ENCODE assay signal across 24 cellular contexts in the genomic region with DNA sequence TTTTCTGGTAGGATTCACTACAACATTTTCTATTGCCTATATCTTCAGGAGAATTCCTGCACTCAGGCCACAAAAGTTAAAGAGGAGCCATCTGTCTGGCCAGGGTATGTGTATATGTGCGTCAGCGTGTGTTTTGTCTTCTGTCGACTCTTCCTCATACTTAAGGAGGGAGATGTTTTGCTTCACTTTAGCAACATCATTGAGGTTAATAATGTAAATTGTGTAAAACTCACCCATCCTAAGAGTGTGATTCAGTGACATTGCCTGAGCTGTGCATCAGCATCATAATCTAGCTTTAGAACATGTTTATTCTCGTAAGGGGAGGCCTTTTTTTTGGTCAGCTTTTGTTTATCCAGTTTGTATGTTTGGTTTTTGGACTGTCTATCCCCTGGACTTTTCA.
"Had no signal": no experiment of that assay in that cellular context is flagged by ENCODE, and none has a peak within 500 bp of the region (broad histone marks: within the 10 kb centered on the region; RNA-seq: fewer than 3 reads in every experiment).

No MANE protein-coding gene starts in this region.

- ATAC-seq: HepG2, K562 had no signal

- H3K9me3 Mint-ChIP-seq: IgD-negative memory B cell had no signal

- H3K4me3 Mint-ChIP-seq: IgD-negative memory B cell had no signal

- H3K27me3 ChIP-seq: SJSA1 had no signal

- H3K4me1 Mint-ChIP-seq: IgD-negative memory B cell had no signal

- H3K9me3 ChIP-seq: SJSA1, SK-N-SH had no signal

- H3K27ac ChIP-seq: KMS-11, SJSA1 had no signal

- H3K4me3 ChIP-seq: K562, SJSA1 had no signal

- H3K27me3 Mint-ChIP-seq: IgD-negative memory B cell had no signal

- DNase-seq: Kasumi-1, MM.1S, NCI-H1092 treated with DMSO at 0.1 percent for 48 hours, NCI-H1436, NCI-H187, NCI-H2029, NCI-H2081 treated with DMSO at 0.1 percent for 48 hours, NCI-H2171, NCI-H226, NCI-H446, NCI-H510A, NCI-H524 treated with DMSO at 0.1 percent for 48 hours, NCI-H69, NCI-H774, Right ventricle myocardium superior, RPMI8226, SIG-M5, SK-N-SH, SW 1271 had no signal

- H3K4me1 ChIP-seq: SJSA1 had no signal
